Comparison of ENCODE assay signal across 12 cellular contexts in genomic region chr1:168428063-168428731, GRCh38.
DNase-seq lines count a peak whose midpoint lies in the region; ATAC-seq and TF ChIP-seq lines count a peak whose summit lies in the region.
"Had no signal": no experiment of that assay in that cellular context is flagged by ENCODE, and none has a peak within 500 bp of the region (broad histone marks: within the 10 kb centered on the region; RNA-seq: fewer than 3 reads in every experiment).

No MANE protein-coding gene starts in this region.

- POLR2A ChIA-PET in WTC11 (lab: Charles Lee) = no interaction called here

- H3K27ac ChIP-seq in left ventricle myocardium inferior (replicated peaks) (peak overlapping the region; percentile 88), ovary (no peak overlapping the region)
- H3K27ac ChIP-seq: adrenal gland had no signal

- TF ChIP-seq EP300 in ovary (IDR thresholded peaks at IDR 0.05) = no peak

- H3K4me3 Mint-ChIP-seq in WTC11 = peak overlapping the region; percentile 25; the same call in 1 of the 2 replicates
- H3K4me3 Mint-ChIP-seq in activated naive CD4-positive, alpha-beta T cell treated with anti-CD3 and anti-CD28 coated beads, Interleukin-2, amount 10 ng/mL, durations not matched to agents 7 days and 5 days = no peak overlapping the region
- H3K4me3 Mint-ChIP-seq: memory B cell had no signal

- ATAC-seq in WTC11 = peak; percentile 80
- no peak for ATAC-seq in GM21576 (IDR thresholded peaks at IDR 0.05; ENCODE audit: unreplicated experiment)

- H3K36me3 Mint-ChIP-seq in WTC11 = no peaks in the 10 kb centered on the region
- H3K36me3 Mint-ChIP-seq in activated naive CD4-positive, alpha-beta T cell treated with anti-CD3 and anti-CD28 coated beads, Interleukin-2, amount 10 ng/mL, durations not matched to agents 7 days and 5 days = no peaks in the 10 kb centered on the region
- H3K36me3 Mint-ChIP-seq: memory B cell had no signal

- H3K27ac Mint-ChIP-seq in WTC11 = no peak overlapping the region
- H3K27ac Mint-ChIP-seq in activated naive CD4-positive, alpha-beta T cell treated with anti-CD3 and anti-CD28 coated beads, Interleukin-2, amount 10 ng/mL, durations not matched to agents 7 days and 5 days = no peak overlapping the region
- H3K27ac Mint-ChIP-seq: memory B cell had no signal

- peaks cover 3% of the 10 kb centered on the region; the same call in 1 of the 2 replicates for H3K4me1 Mint-ChIP-seq in WTC11
- H3K4me1 Mint-ChIP-seq in activated naive CD4-positive, alpha-beta T cell treated with anti-CD3 and anti-CD28 coated beads, Interleukin-2, amount 10 ng/mL, durations not matched to agents 7 days and 5 days = peaks cover 4% of the 10 kb centered on the region
- H3K4me1 Mint-ChIP-seq: memory B cell had no signal

- no peaks in the 10 kb centered on the region for H3K27me3 ChIP-seq in left ventricle myocardium inferior (ENCODE audit: low read depth)
- H3K27me3 ChIP-seq in ovary = no peaks in the 10 kb centered on the region
- H3K27me3 ChIP-seq: adrenal gland, stomach had no signal

- DNase-seq in AG20443 (ENCODE audit: low spot score) (peak; percentile 72), WTC11 (ENCODE audit: low spot score) (peak; percentile 30), left ventricle myocardium inferior (peak; percentile 46), ovary (peak; percentile 24 to 66 (median 34)), NCI-H1417 (lab: John Stamatoyannopoulos, UW) (no peak), dermis blood vessel endothelial cell (no peak)
- DNase-seq in activated naive CD4-positive, alpha-beta T cell treated with anti-CD3 and anti-CD28 coated beads, Interleukin-2, amount 10 ng/mL, durations not matched to agents 7 days and 5 days = no peak
- DNase-seq: NCI-H1092, stomach had no signal

- H3K27me3 Mint-ChIP-seq in WTC11 (ENCODE audit: low read depth) = no peaks in the 10 kb centered on the region; the same call in 1 of the 2 replicates
- peaks cover 27% of the 10 kb centered on the region for H3K27me3 Mint-ChIP-seq in activated naive CD4-positive, alpha-beta T cell treated with anti-CD3 and anti-CD28 coated beads, Interleukin-2, amount 10 ng/mL, durations not matched to agents 7 days and 5 days

- no peak for TF ChIP-seq POLR2A in ovary (IDR thresholded peaks at IDR 0.05)

- H3K4me1 ChIP-seq in left ventricle myocardium inferior = peaks cover 51% of the 10 kb centered on the region
- H3K4me1 ChIP-seq in ovary (ENCODE audit: insufficient read depth) = peaks cover 10% of the 10 kb centered on the region
- H3K4me1 ChIP-seq: adrenal gland had no signal

- H3K9me3 ChIP-seq in left ventricle myocardium inferior (replicated peaks) (no peaks in the 10 kb centered on the region), ovary (no peaks in the 10 kb centered on the region)
- H3K9me3 ChIP-seq: adrenal gland, stomach had no signal

- intact Hi-C loops in left ventricle myocardium inferior (cut with micrococcal nuclease) = no loop called here
- intact Hi-C loops in ovary (cut with DNase I) = no loop called here

- CTCF ChIA-PET in WTC11 (lab: Charles Lee) = interaction anchor here (1.2 to 2.1 kb wide), 5 partner anchors 11 to 193 kb away, joined by 3 to 12 read pairs (median 6); no protein-coding TSS in a partner anchor
- CTCF ChIA-PET in activated naive CD4-positive, alpha-beta T cell treated with anti-CD3 and anti-CD28 coated beads, Interleukin-2, amount 10 ng/mL, durations not matched to agents 7 days and 5 days (lab: Charles Lee) = interaction anchor here (1.0 to 2.3 kb wide), 2 partner anchors 11 to 85 kb away, joined by 5 to 11 read pairs; no protein-coding TSS in a partner anchor

- TF ChIP-seq CTCF in WTC11 (IDR thresholded peaks at IDR 0.05) (no peak), left ventricle myocardium inferior (IDR thresholded peaks at IDR 0.05; ENCODE audit: borderline replicate concordance) (no peak), ovary (IDR thresholded peaks at IDR 0.05) (no peak)

- H3K9me3 Mint-ChIP-seq in WTC11 = peaks cover 3% of the 10 kb centered on the region; the same call in 1 of the 2 replicates
- no peaks in the 10 kb centered on the region for H3K9me3 Mint-ChIP-seq in activated naive CD4-positive, alpha-beta T cell treated with anti-CD3 and anti-CD28 coated beads, Interleukin-2, amount 10 ng/mL, durations not matched to agents 7 days and 5 days
- H3K9me3 Mint-ChIP-seq: memory B cell had no signal

- WGBS in ovary, 3 donors = 4 to 13% (median 8%) methylated on average over 4 of the region's 4 CpGs

- H3K4me3 ChIP-seq in left ventricle myocardium inferior (peak overlapping the region; percentile 24), ovary (no peak overlapping the region)
- H3K4me3 ChIP-seq: adrenal gland, stomach had no signal

- no peaks in the 10 kb centered on the region for H3K36me3 ChIP-seq in left ventricle myocardium inferior
- no peaks in the 10 kb centered on the region for H3K36me3 ChIP-seq in ovary
- H3K36me3 ChIP-seq: adrenal gland, stomach had no signal

TF ChIP-seq in WTC11, 78 proteins besides CTCF, POLR2A, EP300 and RAD21 (continues in another document):
- TF ChIP-seq USF2 (CRISPR knock-in tag; IDR thresholded peaks at IDR 0.05) = no peak
- TF ChIP-seq PREB (CRISPR knock-in tag; IDR thresholded peaks at IDR 0.05; ENCODE audit: borderline replicate concordance) = no peak
- no peak for TF ChIP-seq ZNF416 (CRISPR knock-in tag; IDR thresholded peaks at IDR 0.05)
- TF ChIP-seq HMGXB4 (CRISPR knock-in tag; IDR thresholded peaks at IDR 0.05) = no peak
- no peak for TF ChIP-seq ZNF281 (CRISPR knock-in tag; IDR thresholded peaks at IDR 0.05)
- no peak for TF ChIP-seq CDX4 (CRISPR knock-in tag; IDR thresholded peaks at IDR 0.05; ENCODE audit: borderline replicate concordance)
- TF ChIP-seq CBFB (CRISPR knock-in tag; IDR thresholded peaks at IDR 0.05; ENCODE audit: low read depth) = no peak
- TF ChIP-seq NR1H2 (CRISPR knock-in tag; IDR thresholded peaks at IDR 0.05) = no peak
- TF ChIP-seq HMGA2 (CRISPR knock-in tag; IDR thresholded peaks at IDR 0.05) = no peak
- no peak for TF ChIP-seq ZNF138 (CRISPR knock-in tag; conservative IDR thresholded peaks at IDR 0.05)
- TF ChIP-seq RORB (CRISPR knock-in tag; IDR thresholded peaks at IDR 0.05) = no peak

Comparison
In these comparisons a context has a peak if more than half of its experiments do, and no peak if none do; other contexts are left out.
1. DNase-seq: peak in AG20443 (single experiment), WTC11 (single experiment), left ventricle myocardium inferior (single experiment) and ovary (5 of 5); none in NCI-H1417 (0 of 3), dermis blood vessel endothelial cell (single experiment) and activated naive CD4-positive, alpha-beta T cell treated with anti-CD3 and anti-CD28 coated beads, Interleukin-2, amount 10 ng/mL, durations not matched to agents 7 days and 5 days (single experiment).